8 cellular contexts compared by ENCODE assay signal in genomic region chr4:138182838-138183426, GRCh38. TPM values are rescaled to one million over a fixed set of nuclear protein-coding genes. Genes with fewer than 3 reads are reported as not detected.
DNase-seq lines count a peak whose midpoint lies in the region; ATAC-seq and TF ChIP-seq lines count a peak whose summit lies in the region.

No MANE protein-coding gene starts in this region.

- H3K27ac ChIP-seq in endodermal cell (ENCODE audit: low read depth, low read length): no peak overlapping the region

- no peak overlapping the region for H3K27ac Mint-ChIP-seq in endodermal cell

- no peak overlapping the region for H3K9ac ChIP-seq in NT2/D1 (ENCODE audit: insufficient read length, low read depth)
- H3K9ac ChIP-seq in endodermal cell (ENCODE audit: extremely low read depth, low read length, poor library complexity, severe bottlenecking): no peak overlapping the region

- no peak overlapping the region for H3K4me3 Mint-ChIP-seq in endodermal cell

- peak; percentile 70 for ATAC-seq in HG02981 (IDR thresholded peaks at IDR 0.05; ENCODE audit: unreplicated experiment)
- no peak for ATAC-seq in GM18873 (IDR thresholded peaks at IDR 0.05; ENCODE audit: low FRiP score, unreplicated experiment)

- H3K36me3 ChIP-seq in NT2/D1 (ENCODE audit: insufficient read depth, insufficient read length, low read length): peaks cover 3% of the 10 kb centered on the region
- H3K36me3 ChIP-seq in endodermal cell (ENCODE audit: control insufficient read depth, insufficient read depth, low read length): no peaks in the 10 kb centered on the region

- no peaks in the 10 kb centered on the region for H3K4me1 ChIP-seq in NT2/D1 (ENCODE audit: insufficient read depth, insufficient read length)
- H3K4me1 ChIP-seq in endodermal cell (ENCODE audit: control insufficient read depth, insufficient read depth, low read length): peaks cover 8% of the 10 kb centered on the region

- peak; percentile 18 for DNase-seq in NCI-H2107 treated with DMSO at 0.1 percent for 48 hours (lab: John Stamatoyannopoulos, UW; ENCODE audit: unreplicated experiment)
- no peak for DNase-seq in NCI-H2107 (lab: John Stamatoyannopoulos, UW)
- DNase-seq in NT2/D1 (ENCODE audit: low read depth, low spot score): peak; percentile 20
- no peak for DNase-seq in endodermal cell
- DNase-seq in myocyte (ENCODE audit: low read depth): peak; percentile 75
- DNase-seq in activated CD4-positive, alpha-beta T cell treated with anti-CD3 and anti-CD28 coated beads for 48 hours: no peak

- peak; percentile 86 for TF ChIP-seq CTCF in endodermal cell (conservative IDR thresholded peaks at IDR 0.05)

- H3K27me3 ChIP-seq in NT2/D1 (ENCODE audit: insufficient read depth, insufficient read length): no peaks in the 10 kb centered on the region
- no peaks in the 10 kb centered on the region for H3K27me3 ChIP-seq in endodermal cell (ENCODE audit: control insufficient read depth, insufficient read depth, low read length, poor library complexity, severe bottlenecking)

- H3K4me1 Mint-ChIP-seq in endodermal cell: peaks cover 21% of the 10 kb centered on the region

- peaks cover 7% of the 10 kb centered on the region for H3K36me3 Mint-ChIP-seq in endodermal cell (ENCODE audit: low read depth)

- H3K4me3 ChIP-seq in NT2/D1 (ENCODE audit: insufficient read length, low read depth) (no peak overlapping the region), endodermal cell (ENCODE audit: low read length) (no peak overlapping the region)

- H3K9me3 ChIP-seq in NT2/D1 (ENCODE audit: insufficient read depth, low read length): no peaks in the 10 kb centered on the region
- H3K9me3 ChIP-seq in endodermal cell (ENCODE audit: control insufficient read depth, low read length): no peaks in the 10 kb centered on the region

- WGBS in endodermal cell (ENCODE audit: insufficient coverage in 1 of 2, insufficient read length in 1 of 2), 2 experiments: 73 to 75% methylated on average over 6 of the region's 6 CpGs

- no peaks in the 10 kb centered on the region for H3K27me3 Mint-ChIP-seq in endodermal cell (ENCODE audit: insufficient read depth)

- H3K9me3 Mint-ChIP-seq in endodermal cell: no peaks in the 10 kb centered on the region

RNA-seq across cellular contexts. Expression of gene SLC7A11, which starts 59.2 kb away (rescaled TPM):
- 1 to 10 TPM; 4.6 to 5.4 TPM for total RNA-seq in endodermal cell
- polyA plus RNA-seq in endodermal cell (2013, experiment 1 of 2): 14.1 TPM
- 10.6 TPM for polyA plus RNA-seq in endodermal cell (2013, experiment 2 of 2)
- 22.7 and 26.5 TPM in 2 replicates for total RNA-seq in myocyte
- 22.4 TPM for polyA plus RNA-seq in myocyte (2012)

Comparison
In these comparisons a context has a peak if more than half of its experiments do, and no peak if none do; other contexts are left out.
1. DNase-seq: peak in NCI-H2107 treated with DMSO at 0.1 percent for 48 hours (single experiment), NT2/D1 (single experiment) and myocyte (single experiment); none in NCI-H2107 (single experiment), endodermal cell (single experiment) and activated CD4-positive, alpha-beta T cell treated with anti-CD3 and anti-CD28 coated beads for 48 hours (single experiment).